In the genomic region with DNA sequence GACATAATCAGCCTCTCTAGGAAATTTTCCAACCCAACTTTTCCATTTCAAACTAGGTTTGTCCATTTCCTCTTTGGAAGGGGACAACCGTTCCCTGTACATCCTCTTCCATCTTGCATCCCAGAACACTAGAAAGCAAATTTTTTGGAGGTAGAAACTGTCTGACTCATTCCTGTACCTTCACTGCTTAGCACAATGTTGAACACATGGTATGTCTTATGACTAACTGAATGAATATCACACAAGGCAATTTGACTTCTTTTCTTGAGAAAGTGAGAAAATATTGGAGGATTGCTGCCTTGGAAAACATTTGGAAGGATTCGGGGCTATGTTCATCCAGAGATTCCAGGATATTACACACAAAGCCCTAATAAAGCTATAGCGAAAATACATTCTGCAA, we compare ENCODE assay signal across 19 cellular contexts.
A peak's percentile ranks its signal among the peaks of the same experiment; 100 is the strongest.
DNase-seq lines count a peak whose midpoint lies in the region; ATAC-seq, FAIRE-seq and TF ChIP-seq lines count a peak whose summit lies in the region.
"Had no signal": no experiment of that assay in that cellular context is flagged by ENCODE, and none has a peak within 500 bp of the region (broad histone marks: within the 10 kb centered on the region; RNA-seq: fewer than 3 reads in every experiment).

No MANE protein-coding gene starts in this region.

- no peaks in the 10 kb centered on the region for H3K27me3 ChIP-seq in foreskin keratinocyte
- H3K27me3 ChIP-seq in thyroid gland = no peaks in the 10 kb centered on the region
- H3K27me3 ChIP-seq: SJSA1 had no signal

- WGBS in A549 (ENCODE audit: missing lambda C conversion rate) = 5% methylated on average over 3 of the region's 3 CpGs
- 86 to 88% methylated on average over 3 of the region's 3 CpGs for WGBS in thyroid gland, 2 donors

- CTCF ChIA-PET in A549 (lab: Yijun Ruan, JAX) (no interaction called here), RWPE1 (lab: Yijun Ruan, JAX) (interaction anchor here (0.6 kb wide), 1 partner anchor 389 kb away, joined by 3 read pairs; no protein-coding TSS in a partner anchor)

- H3K27ac ChIP-seq in A549 = no peak overlapping the region
- no peak overlapping the region for H3K27ac ChIP-seq in RWPE1
- peak overlapping the region; percentile 60 for H3K27ac ChIP-seq in foreskin keratinocyte
- peak overlapping the region in 1 of 3 donors; percentile 32 for H3K27ac ChIP-seq in thyroid gland
- H3K27ac ChIP-seq: SJSA1 had no signal

- H3K4me2 ChIP-seq in A549 = no peak overlapping the region
- H3K4me2 ChIP-seq: GM23338 had no signal

- H3K4me3 ChIP-seq in A549 (no peak overlapping the region), thyroid gland (replicated peaks in 1 of 3) (no peak overlapping the region)
- H3K4me3 ChIP-seq: GM23338, K562, SJSA1 had no signal

- no peaks in the 10 kb centered on the region for H3K9me3 ChIP-seq in A549
- no peaks in the 10 kb centered on the region for H3K9me3 ChIP-seq in thyroid gland

- no peaks in the 10 kb centered on the region for H3K36me3 ChIP-seq in thyroid gland
- H3K36me3 ChIP-seq: SJSA1 had no signal

- no peak for TF ChIP-seq EP300 in A549 (IDR thresholded peaks at IDR 0.05)

- TF ChIP-seq CTCF in A549 (IDR thresholded peaks at IDR 0.05) (no peak), RWPE1 (conservative IDR thresholded peaks at IDR 0.05; ENCODE audit: low read depth) (no peak), foreskin keratinocyte (conservative IDR thresholded peaks at IDR 0.05) (no peak), thyroid gland (IDR thresholded peaks at IDR 0.05) (no peak)

- H3K4me1 ChIP-seq in A549 (no peaks in the 10 kb centered on the region), foreskin keratinocyte (peaks cover 60% of the 10 kb centered on the region), thyroid gland (peaks cover 11 to 16% of the 10 kb centered on the region in 2 donors)
- H3K4me1 ChIP-seq: SJSA1 had no signal

- intact Hi-C loops in thyroid gland (cut with DNase I) = no loop called here

- FAIRE-seq in A549 (lab: Jason Lieb, UNC) = peak; percentile 67
- FAIRE-seq: K562 had no signal

- POLR2A ChIA-PET in A549 (lab: Yijun Ruan, JAX) (no interaction called here), RWPE1 (lab: Yijun Ruan, JAX; ENCODE audit: low non-redundant PET) (no interaction called here)

- ATAC-seq in A549 = no peak
- ATAC-seq in foreskin keratinocyte = peak; percentile 70
- ATAC-seq in HG03571 (IDR thresholded peaks at IDR 0.05; ENCODE audit: unreplicated experiment) = no peak
- ATAC-seq: GM23338, K562 had no signal

- TF ChIP-seq POLR2A in A549 (IDR thresholded peaks at IDR 0.05; ENCODE audit: low read length) = no peak
- no peak for TF ChIP-seq POLR2A in thyroid gland (IDR thresholded peaks at IDR 0.05)

- DNase-seq in A549 (ENCODE audit: low read depth in 1 of 2, low spot score in 1 of 2) (no peak), RWPE1 (ENCODE audit: low spot score) (peak; percentile 33), foreskin keratinocyte (peak; percentile 72 to 86), pons (ENCODE audit: low spot score) (peak; percentile 7), EL (no peak), thyroid gland (no peak), DMS 273 (lab: John Stamatoyannopoulos, UW; ENCODE audit: unreplicated experiment) (no peak)
- DNase-seq: 8988T; Caco-2; CD4-positive, alpha-beta T cell; DMS153; GF-D8; HCEC 1CT; NCI-H1105 treated with DMSO at 0.1 percent for 48 hours; NCI-H1694 had no signal

- no peak for TF ChIP-seq RAD21 in A549 (conservative IDR thresholded peaks at IDR 0.05 in 1 of 2, IDR thresholded peaks at IDR 0.05 in 1 of 2)

TF ChIP-seq in A549, 52 proteins besides CTCF, POLR2A, EP300 and RAD21:
- TF ChIP-seq SMC3 (IDR thresholded peaks at IDR 0.05) (no peak), NPAS2 (CRISPR knock-in tag; IDR thresholded peaks at IDR 0.05; ENCODE audit: borderline replicate concordance) (no peak), RARB (CRISPR knock-in tag; IDR thresholded peaks at IDR 0.05) (no peak), PHF8 (IDR thresholded peaks at IDR 0.05; ENCODE audit: borderline replicate concordance, low read depth) (no peak), GATA3 (IDR thresholded peaks at IDR 0.05; ENCODE audit: borderline replicate concordance) (no peak), ZC3H11A (IDR thresholded peaks at IDR 0.05) (no peak), HOXB13 (CRISPR knock-in tag; IDR thresholded peaks at IDR 0.05; ENCODE audit: low read depth) (no peak), POLR2AphosphoS2 (conservative IDR thresholded peaks at IDR 0.05; ENCODE audit: low read length) (no peak), JUN (IDR thresholded peaks at IDR 0.05) (no peak)

Comparison
In these comparisons a context has a peak if more than half of its experiments do, and no peak if none do; other contexts are left out.
1. DNase-seq: peak in RWPE1 (single experiment), foreskin keratinocyte (2 of 2) and pons (single experiment); none in A549 (0 of 2), EL (single experiment), thyroid gland (0 of 2) and DMS 273 (single experiment).